In the genomic region with DNA sequence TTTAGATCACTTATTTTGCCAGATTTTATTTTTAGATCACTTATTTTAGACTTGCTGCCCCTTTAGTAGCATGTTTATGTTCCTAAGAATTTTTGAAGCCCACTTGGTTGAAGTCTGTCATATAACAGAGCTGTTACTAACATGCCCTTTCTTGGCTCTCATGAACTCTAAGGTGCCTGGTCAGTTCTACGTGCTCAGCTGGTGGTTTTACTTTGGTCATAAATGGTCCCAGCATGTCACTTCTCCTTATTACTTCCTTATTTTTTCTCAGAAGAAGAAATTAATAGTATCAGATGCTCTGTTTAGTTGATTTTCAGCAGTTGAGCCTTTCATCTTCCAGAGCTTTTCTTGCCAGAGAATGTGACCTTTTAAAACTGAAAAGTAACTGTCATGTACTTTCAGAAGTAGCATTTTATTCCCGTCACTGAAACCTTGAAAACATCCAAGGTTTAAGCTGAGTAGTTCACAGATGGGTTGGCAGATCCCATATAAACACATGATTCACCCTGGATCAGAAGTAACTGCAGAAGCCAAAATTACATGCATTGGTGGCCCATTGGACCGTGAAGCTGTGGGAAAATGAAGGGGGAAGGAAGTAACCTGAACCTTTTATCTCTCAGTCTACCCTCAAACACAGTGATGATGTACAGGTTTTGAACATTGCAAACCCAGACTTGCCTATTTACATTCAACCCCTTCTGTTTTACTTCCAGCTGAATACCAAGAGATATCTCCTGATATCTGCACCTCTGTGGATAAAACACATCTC, we compare ENCODE assay signal across 8 cellular contexts. TPM values are rescaled to one million over a fixed set of nuclear protein-coding genes. Genes with fewer than 3 reads are reported as not detected.
DNase-seq lines count a peak whose midpoint lies in the region; ATAC-seq and TF ChIP-seq lines count a peak whose summit lies in the region.

No MANE protein-coding gene starts in this region.

- no peak overlapping the region for H3K4me3 ChIP-seq in transverse colon

- H3K27ac ChIP-seq in transverse colon = peak overlapping the region; percentile 54 to 80 (median 65)

- no peak for TF ChIP-seq POLR2A in transverse colon (IDR thresholded peaks at IDR 0.05)

- no peaks in the 10 kb centered on the region for H3K9me3 Mint-ChIP-seq in activated CD8-positive, alpha-beta T cell treated with anti-CD3 and anti-CD28 coated beads, Interleukin-2, amount 10 ng/mL, durations not matched to agents 7 days and 5 days (ENCODE audit: insufficient read depth)

- peak; percentile 62 for DNase-seq in DMS 273 (lab: John Stamatoyannopoulos, UW; ENCODE audit: unreplicated experiment)
- DNase-seq in NCI-H226 = peak; percentile 18
- DNase-seq in fibroblast of the conjunctiva (ENCODE audit: low read depth) = peak; percentile 53
- no peak for DNase-seq in transverse colon
- DNase-seq in activated CD8-positive, alpha-beta T cell treated with anti-CD3 and anti-CD28 coated beads, Interleukin-2, amount 10 ng/mL, durations not matched to agents 7 days and 5 days = no peak
- no peak for DNase-seq in amygdala (lab: John Stamatoyannopoulos, UW)

- in situ Hi-C loops in transverse colon (cut with MboI; ENCODE audit: low pct_ligation_motif_present in 1 of 4, low pct_unique_long_range_greater_than_20kb in 1 of 4, low sequenced_read_pairs in 3 of 4) = loop anchor here in 1 of 4 donors (10.0 kb wide), 1 partner anchor 64 kb away; no protein-coding TSS in a partner anchor

- intact Hi-C loops in transverse colon (cut with DNase I; ENCODE audit: low total_unique reads) = no loop called here

- no peaks in the 10 kb centered on the region for H3K27me3 ChIP-seq in transverse colon

- WGBS in transverse colon (ENCODE audit: low coverage in 1 of 2), 2 donors = 40 to 52% methylated on average over 3 of the region's 3 CpGs

- CTCF ChIA-PET in activated CD8-positive, alpha-beta T cell treated with anti-CD3 and anti-CD28 coated beads, Interleukin-2, amount 10 ng/mL, durations not matched to agents 7 days and 5 days (lab: Charles Lee) = interaction anchor here (0.7 to 3.0 kb wide), 3 partner anchors 8 to 130 kb away, joined by 3 to 8 read pairs (median 3); no protein-coding TSS in a partner anchor

- no peaks in the 10 kb centered on the region for H3K36me3 ChIP-seq in transverse colon

- TF ChIP-seq EP300 in transverse colon (IDR thresholded peaks at IDR 0.05; ENCODE audit: low read depth) = no peak

- ATAC-seq in GM21717 (IDR thresholded peaks at IDR 0.05; ENCODE audit: unreplicated experiment) (peak; percentile 66), HG02840 (IDR thresholded peaks at IDR 0.05; ENCODE audit: low FRiP score, unreplicated experiment) (no peak)
- no peak for ATAC-seq in activated CD8-positive, alpha-beta T cell treated with anti-CD3 and anti-CD28 coated beads, Interleukin-2, amount 10 ng/mL, durations not matched to agents 7 days and 5 days

- no peak for TF ChIP-seq CTCF in transverse colon (IDR thresholded peaks at IDR 0.05)

- POLR2A ChIA-PET in activated CD8-positive, alpha-beta T cell treated with anti-CD3 and anti-CD28 coated beads, Interleukin-2, amount 10 ng/mL, durations not matched to agents 7 days and 5 days (lab: Charles Lee) = no interaction called here

- no peaks in the 10 kb centered on the region for H3K4me1 Mint-ChIP-seq in activated CD8-positive, alpha-beta T cell treated with anti-CD3 and anti-CD28 coated beads, Interleukin-2, amount 10 ng/mL, durations not matched to agents 7 days and 5 days (ENCODE audit: low read depth)

- no peaks in the 10 kb centered on the region for H3K27me3 Mint-ChIP-seq in activated CD8-positive, alpha-beta T cell treated with anti-CD3 and anti-CD28 coated beads, Interleukin-2, amount 10 ng/mL, durations not matched to agents 7 days and 5 days (ENCODE audit: low read depth)

- no peaks in the 10 kb centered on the region for H3K9me3 ChIP-seq in transverse colon

- no peak overlapping the region for H3K27ac Mint-ChIP-seq in activated CD8-positive, alpha-beta T cell treated with anti-CD3 and anti-CD28 coated beads, Interleukin-2, amount 10 ng/mL, durations not matched to agents 7 days and 5 days

- H3K4me3 Mint-ChIP-seq in activated CD8-positive, alpha-beta T cell treated with anti-CD3 and anti-CD28 coated beads, Interleukin-2, amount 10 ng/mL, durations not matched to agents 7 days and 5 days = no peak overlapping the region

- H3K36me3 Mint-ChIP-seq in activated CD8-positive, alpha-beta T cell treated with anti-CD3 and anti-CD28 coated beads, Interleukin-2, amount 10 ng/mL, durations not matched to agents 7 days and 5 days (ENCODE audit: low read depth) = peaks cover 19% of the 10 kb centered on the region

- peaks cover 0 to 22% (median 3%) of the 10 kb centered on the region in 4 donors for H3K4me1 ChIP-seq in transverse colon

RNA-seq across cellular contexts. Expression of a gene that starts 50.5 kb away (rescaled TPM):
- 1 to 10 TPM; 1.1 to 4.8 (median 2.7) TPM for total RNA-seq in transverse colon
- total RNA-seq in activated CD8-positive, alpha-beta T cell treated with anti-CD3 and anti-CD28 coated beads, Interleukin-2, amount 10 ng/mL, durations not matched to agents 7 days and 5 days = 10 to 100 TPM; 13.3 to 13.9 TPM

Comparison
In these comparisons a context has a peak if more than half of its experiments do, and no peak if none do; other contexts are left out.
1. DNase-seq: peak in DMS 273 (single experiment), NCI-H226 (single experiment) and fibroblast of the conjunctiva (single experiment); none in transverse colon (single experiment), activated CD8-positive, alpha-beta T cell treated with anti-CD3 and anti-CD28 coated beads, Interleukin-2, amount 10 ng/mL, durations not matched to agents 7 days and 5 days (single experiment) and amygdala (0 of 56).